In genomic region chr5:159170021-159170420, GRCh38 we compare ENCODE assay signal across 18 cellular contexts. TPM values are rescaled to one million over a fixed set of nuclear protein-coding genes. Genes with fewer than 3 reads are reported as not detected.
DNase-seq lines count a peak whose midpoint lies in the region; ATAC-seq and TF ChIP-seq lines count a peak whose summit lies in the region.
"Had no signal": no experiment of that assay in that cellular context is flagged by ENCODE, and none has a peak within 500 bp of the region (broad histone marks: within the 10 kb centered on the region; RNA-seq: fewer than 3 reads in every experiment).

No MANE protein-coding gene starts in this region.

- H3K4me3 ChIP-seq in IMR-90 (ENCODE audit: insufficient read depth, low read depth, low read length) (no peak overlapping the region), lower lobe of right lung (no peak overlapping the region)

- H3K9me3 Mint-ChIP-seq in activated naive CD8-positive, alpha-beta T cell (ENCODE audit: low read depth) = no peaks in the 10 kb centered on the region
- no peaks in the 10 kb centered on the region for H3K9me3 Mint-ChIP-seq in activated naive CD8-positive, alpha-beta T cell treated with anti-CD3 and anti-CD28 coated beads for 36 hours
- no peaks in the 10 kb centered on the region for H3K9me3 Mint-ChIP-seq in central memory CD8-positive, alpha-beta T cell
- H3K9me3 Mint-ChIP-seq: CD4-positive, alpha-beta T cell; IgD-negative memory B cell had no signal

- no TSS peak for BruUV-seq in IMR-90 (replicated peaks; lab: Mats Ljungman, UMichigan)

- H2BK5ac ChIP-seq in IMR-90 (ENCODE audit: low read depth, low read length, poor library complexity, severe bottlenecking) = peak overlapping the region; percentile 1

- H4K5ac ChIP-seq in IMR-90 (ENCODE audit: low read depth, low read length) = no peak overlapping the region; the same call in 1 of the 2 replicates

- H3K4me1 ChIP-seq in IMR-90 (ENCODE audit: control insufficient read depth, insufficient read depth, low read length) = peaks cover 5% of the 10 kb centered on the region
- peaks cover 15% of the 10 kb centered on the region for H3K4me1 ChIP-seq in lower lobe of right lung

- H2BK120ac ChIP-seq in IMR-90 (ENCODE audit: low read depth, low read length) = no peak overlapping the region

- POLR2A ChIA-PET in IMR-90 (lab: Charles Lee; ENCODE audit: unreplicated experiment) = no interaction called here

- no peak for TF ChIP-seq RAD21 in IMR-90 (IDR thresholded peaks at IDR 0.05; ENCODE audit: low read length)

- TF ChIP-seq CTCF in IMR-90 (conservative IDR thresholded peaks at IDR 0.05; ENCODE audit: low read depth, low read length) (no peak), lower lobe of right lung (IDR thresholded peaks at IDR 0.05) (no peak)

- no peak overlapping the region for H4K91ac ChIP-seq in IMR-90 (ENCODE audit: insufficient read depth, low read depth, low read length)

- H3K23ac ChIP-seq in IMR-90 (ENCODE audit: low read depth, low read length) = no peak overlapping the region

- no peak overlapping the region for H3K4ac ChIP-seq in IMR-90 (ENCODE audit: low read depth, low read length)

- in situ Hi-C loops in IMR-90 (cut with MboI; ENCODE audit: low sequenced_read_pairs) = loop anchor here (25.0 kb wide), 2 partner anchors 592 to 792 kb away; no protein-coding TSS in a partner anchor

- no peak for ATAC-seq in IMR-90 (ENCODE audit: low read depth)
- ATAC-seq in central memory CD8-positive, alpha-beta T cell (replicated peaks; ENCODE audit: extremely low read depth, poor library complexity, severe bottlenecking) = no peak
- no peak for ATAC-seq in lower lobe of right lung
- no peak for ATAC-seq in GM19455 (IDR thresholded peaks at IDR 0.05; ENCODE audit: unreplicated experiment)
- ATAC-seq: HCT116 had no signal

- H3K4me2 ChIP-seq in IMR-90 (ENCODE audit: low read depth, low read length) = no peak overlapping the region

- dilution Hi-C loops in IMR-90 (cut with HindIII; ENCODE audit: low sequenced_read_pairs, unreplicated experiment) = loop anchor here (25.0 kb wide), 1 partner anchor 92 kb away; the partner anchor contains the start of gene UBLCP1

- H2AK5ac ChIP-seq in IMR-90 (ENCODE audit: low read depth, low read length) = no peak overlapping the region

- no peak overlapping the region for H2AFZ ChIP-seq in IMR-90 (replicated peaks; ENCODE audit: low read length, poor library complexity)

- H3K9me3 ChIP-seq in IMR-90 (ENCODE audit: control insufficient read depth, insufficient read depth, low read length) = no peaks in the 10 kb centered on the region
- H3K9me3 ChIP-seq in lower lobe of right lung = no peaks in the 10 kb centered on the region
- H3K9me3 ChIP-seq: BE2C had no signal

- no peaks in the 10 kb centered on the region for H4K20me1 ChIP-seq in IMR-90 (ENCODE audit: insufficient read depth, low read length)

- H3K27me3 ChIP-seq in IMR-90 (ENCODE audit: control insufficient read depth, insufficient read depth, low read length) (no peaks in the 10 kb centered on the region), lower lobe of right lung (ENCODE audit: low read depth) (no peaks in the 10 kb centered on the region)
- H3K27me3 ChIP-seq: BE2C had no signal

- no peak overlapping the region for H3K27ac ChIP-seq in IMR-90 (ENCODE audit: insufficient read depth, low read length)
- no peak overlapping the region for H3K27ac ChIP-seq in lower lobe of right lung

- H3K9me1 ChIP-seq in IMR-90 (ENCODE audit: insufficient read depth, low read length) = no peaks in the 10 kb centered on the region

- H3K36me3 ChIP-seq in IMR-90 (ENCODE audit: control insufficient read depth, insufficient read depth, low read length) (peaks cover 25% of the 10 kb centered on the region), lower lobe of right lung (peaks cover 51% of the 10 kb centered on the region)

- no peak overlapping the region for H2AK9ac ChIP-seq in IMR-90 (replicated peaks; ENCODE audit: low read depth, low read length, poor library complexity)

- no peak overlapping the region for H3K9ac ChIP-seq in IMR-90 (ENCODE audit: low read depth, low read length)

- peaks cover 18 to 56% of the 10 kb centered on the region in 2 experiments for H3K79me1 ChIP-seq in IMR-90 (ENCODE audit: low read depth in 1 of 2, low read length in 2 of 2)

- H3K36me3 Mint-ChIP-seq in activated naive CD8-positive, alpha-beta T cell = peaks cover 12% of the 10 kb centered on the region
- peaks cover 32% of the 10 kb centered on the region for H3K36me3 Mint-ChIP-seq in activated naive CD8-positive, alpha-beta T cell treated with anti-CD3 and anti-CD28 coated beads for 36 hours
- H3K36me3 Mint-ChIP-seq in central memory CD8-positive, alpha-beta T cell (ENCODE audit: insufficient read depth) = peaks cover 16% of the 10 kb centered on the region

- H3K4me3 Mint-ChIP-seq in activated naive CD8-positive, alpha-beta T cell = no peak overlapping the region
- no peak overlapping the region for H3K4me3 Mint-ChIP-seq in activated naive CD8-positive, alpha-beta T cell treated with anti-CD3 and anti-CD28 coated beads for 36 hours
- H3K4me3 Mint-ChIP-seq in central memory CD8-positive, alpha-beta T cell = no peak overlapping the region
- H3K4me3 Mint-ChIP-seq: CD4-positive, alpha-beta T cell; IgD-negative memory B cell had no signal

- no peak for TF ChIP-seq POLR2A in IMR-90 (IDR thresholded peaks at IDR 0.05; ENCODE audit: low read depth, low read length)

- H3K56ac ChIP-seq in IMR-90 (ENCODE audit: extremely low read depth, insufficient read depth, low read length) = no peak overlapping the region

- H3K14ac ChIP-seq in IMR-90 (replicated peaks; ENCODE audit: low read depth, low read length) = no peak overlapping the region

- no peak overlapping the region for H3K18ac ChIP-seq in IMR-90 (ENCODE audit: low read depth, low read length)

- no peak overlapping the region; a peak in 1 of 4 replicates for H4K8ac ChIP-seq in IMR-90 (ENCODE audit: low read depth in 2 of 2, low read length in 2 of 2)

- H3K4me1 Mint-ChIP-seq in activated naive CD8-positive, alpha-beta T cell (ENCODE audit: low read depth) = peaks cover 50% of the 10 kb centered on the region
- H3K4me1 Mint-ChIP-seq in activated naive CD8-positive, alpha-beta T cell treated with anti-CD3 and anti-CD28 coated beads for 36 hours = peaks cover 26% of the 10 kb centered on the region
- H3K4me1 Mint-ChIP-seq in central memory CD8-positive, alpha-beta T cell = peaks cover 9% of the 10 kb centered on the region

- H2BK15ac ChIP-seq in IMR-90 (ENCODE audit: low read depth, low read length) = no peak overlapping the region

- CTCF ChIA-PET in IMR-90 (lab: Yijun Ruan, JAX) = interaction anchor here (1.3 kb wide), 1 partner anchor 13 kb away, joined by 3 read pairs; no protein-coding TSS in a partner anchor

- intact Hi-C loops in IMR-90 (cut with micrococcal nuclease) = no loop called here
- intact Hi-C loops in lower lobe of right lung (cut with DNase I) = no loop called here

- H3K27ac Mint-ChIP-seq in activated naive CD8-positive, alpha-beta T cell = peak overlapping the region; percentile 31
- H3K27ac Mint-ChIP-seq in activated naive CD8-positive, alpha-beta T cell treated with anti-CD3 and anti-CD28 coated beads for 36 hours = no peak overlapping the region
- peak overlapping the region; percentile 12 for H3K27ac Mint-ChIP-seq in central memory CD8-positive, alpha-beta T cell (ENCODE audit: low read depth)
- H3K27ac Mint-ChIP-seq: CD4-positive, alpha-beta T cell had no signal

- DNase-seq in activated naive CD8-positive, alpha-beta T cell treated with anti-CD3 and anti-CD28 coated beads for 36 hours = no peak
- no peak for DNase-seq in IMR-90
- DNase-seq in central memory CD8-positive, alpha-beta T cell (ENCODE audit: low spot score in 2 of 2) = no peak
- no peak for DNase-seq in pons (ENCODE audit: low spot score)
- DNase-seq in lower lobe of right lung = no peak
- DNase-seq: ACHN; BE2C; C1 segment of cervical spinal cord; CD4-positive, alpha-beta T cell; DMS153; DMS79; GDM1; GOT3; H7 had no signal

- no peak overlapping the region for H2BK20ac ChIP-seq in IMR-90 (ENCODE audit: low read depth, low read length)

- no peaks in the 10 kb centered on the region for H3K27me3 Mint-ChIP-seq in activated naive CD8-positive, alpha-beta T cell
- no peaks in the 10 kb centered on the region for H3K27me3 Mint-ChIP-seq in activated naive CD8-positive, alpha-beta T cell treated with anti-CD3 and anti-CD28 coated beads for 36 hours
- no peaks in the 10 kb centered on the region for H3K27me3 Mint-ChIP-seq in central memory CD8-positive, alpha-beta T cell
- H3K27me3 Mint-ChIP-seq: CD4-positive, alpha-beta T cell; IgD-negative memory B cell had no signal

TF ChIP-seq in IMR-90, 13 proteins besides CTCF, POLR2A, EP300 and RAD21 (continues in another document):
- no peak for TF ChIP-seq FOS (IDR thresholded peaks at IDR 0.05; ENCODE audit: low read depth, low read length)
- no peak for TF ChIP-seq SMC3 (IDR thresholded peaks at IDR 0.05; ENCODE audit: low read depth, low read length)
- no peak for TF ChIP-seq USF2 (IDR thresholded peaks at IDR 0.05; ENCODE audit: low read depth, low read length)
- TF ChIP-seq CHD1 (IDR thresholded peaks at IDR 0.05; ENCODE audit: low read depth, low read length) = no peak
- TF ChIP-seq MAZ (IDR thresholded peaks at IDR 0.05; ENCODE audit: borderline replicate concordance, low read depth, low read length) = no peak
- TF ChIP-seq RFX5 (IDR thresholded peaks at IDR 0.05; ENCODE audit: low read depth, low read length) = no peak
- TF ChIP-seq BHLHE40 (IDR thresholded peaks at IDR 0.05; ENCODE audit: low read depth, low read length) = no peak
- TF ChIP-seq MAFK (IDR thresholded peaks at IDR 0.05; ENCODE audit: low read depth, low read length) = no peak
- TF ChIP-seq NFE2L2 (IDR thresholded peaks at IDR 0.05; ENCODE audit: low read depth, low read length) = no peak

RNA-seq across cellular contexts. Expression of gene RNF145, which starts 39.3 kb away (rescaled TPM):
- total RNA-seq in activated naive CD8-positive, alpha-beta T cell treated with anti-CD3 and anti-CD28 coated beads for 36 hours = 10 to 100 TPM; 80.3 to 88.5 TPM
- total RNA-seq in IMR-90 (2012; rRNA removed) = 50.0 and 68.0 TPM in 2 replicates
- polyA plus RNA-seq in IMR-90 (2012; rRNA removed) = 44.9 and 57.0 TPM in 2 replicates
- polyA plus RNA-seq in IMR-90 (2012; cell fraction: cytosol; rRNA removed) = 14.3 and 27.2 TPM in 2 replicates
- 8.4 and 77.6 TPM in 2 replicates for polyA plus RNA-seq in IMR-90 (2012; cell fraction: nucleus; rRNA removed; ENCODE audit: low replicate concordance)
- 221 TPM for total RNA-seq in lower lobe of right lung
